In the genomic region with DNA sequence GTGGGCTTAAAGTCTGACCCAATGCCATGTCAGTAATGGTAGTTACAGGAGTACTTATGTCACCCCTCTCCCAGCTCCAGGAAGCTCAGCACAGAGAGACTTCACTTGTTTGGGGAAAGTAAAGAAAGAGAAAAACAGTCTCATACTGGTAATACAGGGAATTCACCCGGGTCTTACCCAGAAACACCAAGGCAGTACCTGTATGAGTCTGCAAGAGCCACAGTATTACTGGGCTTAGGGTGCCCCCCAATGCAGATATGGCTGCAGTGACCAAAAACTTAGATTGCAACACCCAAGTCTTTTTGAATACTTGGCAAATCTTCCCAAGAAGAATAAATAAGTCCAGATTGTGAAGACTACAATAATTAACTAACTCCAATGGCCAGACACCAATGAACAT, we compare ENCODE assay signal across 14 cellular contexts.
A peak's percentile ranks its signal among the peaks of the same experiment; 100 is the strongest.
DNase-seq lines count a peak whose midpoint lies in the region; ATAC-seq, FAIRE-seq and TF ChIP-seq lines count a peak whose summit lies in the region.
"Had no signal": no experiment of that assay in that cellular context is flagged by ENCODE, and none has a peak within 500 bp of the region (broad histone marks: within the 10 kb centered on the region; RNA-seq: fewer than 3 reads in every experiment).

No MANE protein-coding gene starts in this region.

- no peak overlapping the region for H4K8ac ChIP-seq in H1 (ENCODE audit: extremely low read depth, insufficient read depth, low read length)

- no peak overlapping the region for H2BK5ac ChIP-seq in H1 (ENCODE audit: low read depth, low read length)

- WGBS in H1 (ENCODE audit: extremely low coverage in 1 of 2, insufficient coverage in 1 of 2, insufficient read length in 1 of 2, insufficient replicate concordance in 2 of 2, low coverage in 1 of 2, low lambda C conversion rate in 2 of 2, missing lambda C conversion rate in 1 of 2), 2 experiments: 88% methylated on average over 1 of the region's 1 CpG; no CpG with 5 or more reads in 1 of the 2 experiments

- H3K56ac ChIP-seq in H1 (replicated peaks; ENCODE audit: insufficient read length, low read depth, low read length): no peak overlapping the region

- H3K79me1 ChIP-seq in H1 (ENCODE audit: low read depth, low read length): no peaks in the 10 kb centered on the region

- H3K9me3 ChIP-seq in H1 (ENCODE audit: insufficient read depth in 2 of 2, low read depth in 1 of 2, low read length in 1 of 2): no peaks in the 10 kb centered on the region

- ATAC-seq in GM18861 (IDR thresholded peaks at IDR 0.05; ENCODE audit: unreplicated experiment): peak; percentile 94
- ATAC-seq in GM21576 (IDR thresholded peaks at IDR 0.05; ENCODE audit: unreplicated experiment): peak; percentile 81
- peak; percentile 98 for ATAC-seq in HG03039 (IDR thresholded peaks at IDR 0.05; ENCODE audit: unreplicated experiment)
- ATAC-seq in GM21737 (IDR thresholded peaks at IDR 0.05; ENCODE audit: unreplicated experiment): no peak
- ATAC-seq in GM18909 (IDR thresholded peaks at IDR 0.05; ENCODE audit: poor library complexity, unreplicated experiment): no peak
- ATAC-seq: SK-N-SH treated with all-trans-retinoic acid at 6 μM for 48 hours had no signal

- no peak overlapping the region for H2AK5ac ChIP-seq in H1 (ENCODE audit: low read depth, low read length)

- H3K27ac ChIP-seq in H1 (ENCODE audit: low read depth, low read length): no peak overlapping the region
- H3K27ac ChIP-seq: C4-2B, VCaP had no signal

- no peak for TF ChIP-seq POLR2A in H1 (IDR thresholded peaks at IDR 0.05; ENCODE audit: control extremely low read depth in 1 of 2, low read depth in 2 of 2, low read length in 2 of 2)

- CTCF ChIA-PET in H1 (lab: Charles Lee; ENCODE audit: partially characterized antibody): interaction anchor here (1.0 kb wide), 1 partner anchor 9 kb away, joined by 3 read pairs; no protein-coding TSS in a partner anchor

- no peak overlapping the region for H2BK120ac ChIP-seq in H1 (replicated peaks; ENCODE audit: low read depth, low read length)

- no peaks in the 10 kb centered on the region for H3K27me3 ChIP-seq in H1 (replicated peaks in 1 of 4; ENCODE audit: control insufficient read depth in 3 of 4, extremely low read depth in 1 of 4, insufficient read depth in 3 of 4, low read length in 3 of 4)

- no peak overlapping the region for H3K4me3 ChIP-seq in H1 (ENCODE audit: extremely low read depth in 1 of 4, insufficient read depth in 2 of 4, low read depth in 3 of 4, low read length in 4 of 4)

- H2BK12ac ChIP-seq in H1 (ENCODE audit: low read depth, low read length): no peak overlapping the region

- no peak overlapping the region for H4K5ac ChIP-seq in H1 (ENCODE audit: insufficient read length, low read depth, low read length)

- H4K20me1 ChIP-seq in H1 (replicated peaks in 1 of 2; ENCODE audit: control insufficient read depth in 1 of 2, insufficient read depth in 2 of 2, low read length in 2 of 2): no peaks in the 10 kb centered on the region

- TF ChIP-seq EP300 in H1 (IDR thresholded peaks at IDR 0.05; ENCODE audit: borderline replicate concordance in 1 of 2, low read depth in 2 of 2, low read length in 2 of 2): no peak

- H3K36me3 ChIP-seq in H1 (ENCODE audit: control insufficient read depth in 2 of 4, insufficient read depth in 4 of 4, low read length in 3 of 4): no peaks in the 10 kb centered on the region

- H3K18ac ChIP-seq in H1 (ENCODE audit: extremely low read depth, low read length): no peak overlapping the region

- H2AFZ ChIP-seq in H1 (ENCODE audit: low read length): 0 out of 2 replicates have a peak overlapping the region, but pooled peaks have one; percentile 41

- no peaks in the 10 kb centered on the region for H3K4me1 ChIP-seq in H1 (replicated peaks in 1 of 4; ENCODE audit: control insufficient read depth in 3 of 4, insufficient read depth in 4 of 4, low read length in 3 of 4)

- H3K23me2 ChIP-seq in H1 (ENCODE audit: low read depth, low read length): no peaks in the 10 kb centered on the region

- no peak for TF ChIP-seq CTCF in H1 (IDR thresholded peaks at IDR 0.05; ENCODE audit: control extremely low read depth in 1 of 3, insufficient read depth in 1 of 3, low read depth in 1 of 3, low read length in 3 of 3)

- H4K91ac ChIP-seq in H1 (replicated peaks; ENCODE audit: insufficient read length, low read length): no peak overlapping the region

- H3K4ac ChIP-seq in H1 (replicated peaks; ENCODE audit: insufficient read length, low read depth, low read length): no peak overlapping the region

- H3K9ac ChIP-seq in H1 (replicated peaks in 1 of 4; ENCODE audit: extremely low read depth in 1 of 4, low read depth in 3 of 4, low read length in 3 of 4): no peak overlapping the region

- peak; percentile 26 to 34; a peak in 2 of 4 replicates for TF ChIP-seq RAD21 in H1 (IDR thresholded peaks at IDR 0.05 in 1 of 2, conservative IDR thresholded peaks at IDR 0.05 in 1 of 2; ENCODE audit: low read depth in 2 of 2, low read length in 2 of 2)

- no peak overlapping the region for H2BK15ac ChIP-seq in H1 (ENCODE audit: low read length)

- no peak overlapping the region for H3K23ac ChIP-seq in H1 (ENCODE audit: insufficient read length)

- POLR2A ChIA-PET in H1 (lab: Charles Lee; ENCODE audit: partially characterized antibody): no interaction called here

- no peak overlapping the region for H3K14ac ChIP-seq in H1 (ENCODE audit: insufficient read length)

- H3K79me2 ChIP-seq in H1 (ENCODE audit: control insufficient read depth in 1 of 2, insufficient read depth in 2 of 2, low read length in 2 of 2): no peaks in the 10 kb centered on the region

- FAIRE-seq in H1 (lab: Jason Lieb, UNC): no peak

- no peak overlapping the region for H3K4me2 ChIP-seq in H1 (ENCODE audit: insufficient read depth in 1 of 2, low read depth in 2 of 2, low read length in 2 of 2)

- H2BK20ac ChIP-seq in H1 (ENCODE audit: low read length): no peak overlapping the region

- DNase-seq in H1 (ENCODE audit: low read depth in 1 of 2, low spot score in 2 of 2) (no peak), SW480 (ENCODE audit: low spot score) (no peak), NCI-H1930 (lab: John Stamatoyannopoulos, UW) (no peak)
- DNase-seq: activated naive CD8-positive, alpha-beta T cell treated with anti-CD3 and anti-CD28 coated beads, Interleukin-2, amount 10 ng/mL, durations not matched to agents 7 days and 5 days; NCI-H1048; stimulated activated CD4-positive, alpha-beta T cell treated with anti-CD3 and anti-CD28 coated beads, Interleukin-15, amount 100 ng/mL, for 24 hours had no signal

TF ChIP-seq in H1, 55 proteins besides CTCF, POLR2A, EP300 and RAD21:
- TF ChIP-seq ZNF274 (IDR thresholded peaks at IDR 0.05; ENCODE audit: borderline replicate concordance, extremely low read depth, low read length) (no peak), TCF12 (IDR thresholded peaks at IDR 0.05; ENCODE audit: low read depth, low read length) (no peak), RXRA (IDR thresholded peaks at IDR 0.05; ENCODE audit: insufficient read depth, low read depth, low read length) (no peak), CREB1 (IDR thresholded peaks at IDR 0.05) (no peak), CTBP2 (IDR thresholded peaks at IDR 0.05; ENCODE audit: borderline replicate concordance, insufficient read depth, insufficient read length, low read length) (no peak), SP2 (IDR thresholded peaks at IDR 0.05; ENCODE audit: low read length) (no peak), POU5F1 (IDR thresholded peaks at IDR 0.05; ENCODE audit: low read depth, low read length) (no peak)
- TF ChIP-seq, protein P1, sequence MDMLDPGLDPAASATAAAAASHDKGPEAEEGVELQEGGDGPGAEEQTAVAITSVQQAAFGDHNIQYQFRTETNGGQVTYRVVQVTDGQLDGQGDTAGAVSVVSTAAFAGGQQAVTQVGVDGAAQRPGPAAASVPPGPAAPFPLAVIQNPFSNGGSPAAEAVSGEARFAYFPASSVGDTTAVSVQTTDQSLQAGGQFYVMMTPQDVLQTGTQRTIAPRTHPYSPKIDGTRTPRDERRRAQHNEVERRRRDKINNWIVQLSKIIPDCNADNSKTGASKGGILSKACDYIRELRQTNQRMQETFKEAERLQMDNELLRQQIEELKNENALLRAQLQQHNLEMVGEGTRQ (IDR thresholded peaks at IDR 0.05; ENCODE audit: low read length): no peak

Comparison
In these comparisons a context has a peak if more than half of its experiments do, and no peak if none do; other contexts are left out.
1. ATAC-seq: peak in GM18861 (single experiment), GM21576 (single experiment) and HG03039 (single experiment); none in GM21737 (single experiment) and GM18909 (single experiment).